ENCODE assay signal across 1 cellular context in genomic region chr2:9145109-9145751, GRCh38.
TF ChIP-seq lines count a peak whose summit lies in the region.

No MANE protein-coding gene starts in this region.

TF ChIP-seq in SK-N-SH, 30 proteins besides CTCF, POLR2A, EP300 and RAD21 (continued from another document):
- TF ChIP-seq SMC3 (IDR thresholded peaks at IDR 0.05; ENCODE audit: low read depth, low read length) = no peak
- TF ChIP-seq FOXM1 (IDR thresholded peaks at IDR 0.05; ENCODE audit: low read depth) = no peak
- TF ChIP-seq ELF1 (IDR thresholded peaks at IDR 0.05) = no peak
